ENCODE assay signal across 23 cellular contexts in the genomic region with DNA sequence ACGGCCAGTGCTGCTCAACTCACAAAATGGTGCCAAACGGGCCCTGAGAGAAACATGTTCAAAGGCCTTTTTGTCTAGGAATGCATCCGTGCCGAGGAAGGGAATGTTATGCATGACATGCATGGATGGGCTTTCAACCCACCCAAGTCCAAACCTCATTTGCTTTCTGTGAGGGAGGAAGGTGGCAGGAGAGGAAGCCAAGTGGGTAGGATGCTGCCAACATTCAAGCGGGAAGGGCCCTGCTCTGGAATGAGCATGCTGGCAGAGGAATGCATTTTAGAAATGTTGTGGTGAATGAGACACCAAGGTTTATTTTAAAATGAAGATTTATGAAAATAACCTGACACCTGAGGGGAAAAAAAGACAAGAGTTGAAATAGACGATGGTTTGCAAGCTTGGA.
DNase-seq lines count a peak whose midpoint lies in the region; ATAC-seq, FAIRE-seq and TF ChIP-seq lines count a peak whose summit lies in the region.
"Had no signal": no experiment of that assay in that cellular context is flagged by ENCODE, and none has a peak within 500 bp of the region (broad histone marks: within the 10 kb centered on the region; RNA-seq: fewer than 3 reads in every experiment).

No MANE protein-coding gene starts in this region.

- FAIRE-seq in RCC 7860 (lab: Jason Lieb, UNC): peak; percentile 91
- FAIRE-seq: endothelial cell of umbilical vein, frontal cortex, HepG2 had no signal

- no peaks in the 10 kb centered on the region for H3K9me3 ChIP-seq in upper lobe of left lung
- H3K9me3 ChIP-seq: body of pancreas had no signal

- H3K4me1 Mint-ChIP-seq in activated CD4-positive, alpha-beta memory T cell treated with anti-CD3 and anti-CD28 coated beads, Interleukin-2, amount 10 ng/mL, durations not matched to agents 7 days and 5 days: peaks cover 2% of the 10 kb centered on the region
- H3K4me1 Mint-ChIP-seq in progenitor cell of endocrine pancreas (ENCODE audit: low read depth): peaks cover 3% of the 10 kb centered on the region
- H3K4me1 Mint-ChIP-seq: B cell had no signal

- no peaks in the 10 kb centered on the region for H3K4me1 ChIP-seq in upper lobe of left lung
- H3K4me1 ChIP-seq: body of pancreas, parathyroid adenoma had no signal

- H3K9me3 Mint-ChIP-seq in activated CD4-positive, alpha-beta memory T cell treated with anti-CD3 and anti-CD28 coated beads, Interleukin-2, amount 10 ng/mL, durations not matched to agents 7 days and 5 days: peaks cover 3% of the 10 kb centered on the region
- no peaks in the 10 kb centered on the region for H3K9me3 Mint-ChIP-seq in progenitor cell of endocrine pancreas (ENCODE audit: low read depth)
- H3K9me3 Mint-ChIP-seq: activated naive CD4-positive, alpha-beta T cell treated with anti-CD3 and anti-CD28 coated beads for 36 hours; dendritic cell treated with granulocyte-macrophage colony-stimulating factor and Interleukin-4, amounts not matched to agents 40 ng/mL and 50 ng/mL, for 4 days had no signal

- H3K36me3 ChIP-seq in upper lobe of left lung: no peaks in the 10 kb centered on the region

- no peak overlapping the region for H3K27ac ChIP-seq in upper lobe of left lung
- H3K27ac ChIP-seq: body of pancreas, parathyroid adenoma, VCaP had no signal

- H3K36me3 Mint-ChIP-seq in activated CD4-positive, alpha-beta memory T cell treated with anti-CD3 and anti-CD28 coated beads, Interleukin-2, amount 10 ng/mL, durations not matched to agents 7 days and 5 days (ENCODE audit: low read depth): no peaks in the 10 kb centered on the region
- H3K36me3 Mint-ChIP-seq in progenitor cell of endocrine pancreas (ENCODE audit: insufficient read depth): no peaks in the 10 kb centered on the region

- peak; percentile 43 for DNase-seq in ELR (ENCODE audit: low read depth)
- DNase-seq in RCC 7860 (ENCODE audit: low spot score): peak; percentile 82
- peak; percentile 64 for DNase-seq in fibroblast of gingiva (ENCODE audit: low read depth)
- DNase-seq in renal cortical epithelial cell (ENCODE audit: low read depth): peak; percentile 94
- no peak for DNase-seq in upper lobe of left lung
- no peak for DNase-seq in activated CD4-positive, alpha-beta memory T cell treated with anti-CD3 and anti-CD28 coated beads, Interleukin-2, amount 10 ng/mL, durations not matched to agents 7 days and 5 days
- no peak for DNase-seq in progenitor cell of endocrine pancreas (ENCODE audit: low spot score, unreplicated experiment)
- DNase-seq in activated gamma-delta T cell treated with Interleukin-2 at 50 U/mL for 16 hours: no peak
- DNase-seq: activated CD4-positive, alpha-beta T cell treated with anti-CD3 and anti-CD28 coated beads, Interleukin-2, amount 50 U/mL, for 4 hours; activated naive CD4-positive, alpha-beta T cell treated with anti-CD3 and anti-CD28 coated beads for 36 hours; activated T-cell treated with anti-CD3 and anti-CD28 coated beads, Interleukin-2, amount 50 U/mL, for 1 hour; body of pancreas; left ventricle myocardium superior; NCI-H1930; Right ventricle myocardium superior; T-helper 1 cell had no signal

- no peak for TF ChIP-seq CTCF in upper lobe of left lung (IDR thresholded peaks at IDR 0.05)
- no peak for TF ChIP-seq CTCF in progenitor cell of endocrine pancreas (IDR thresholded peaks at IDR 0.05; ENCODE audit: unreplicated experiment)

- no peaks in the 10 kb centered on the region for H3K27me3 Mint-ChIP-seq in activated CD4-positive, alpha-beta memory T cell treated with anti-CD3 and anti-CD28 coated beads, Interleukin-2, amount 10 ng/mL, durations not matched to agents 7 days and 5 days
- H3K27me3 Mint-ChIP-seq in progenitor cell of endocrine pancreas: no peaks in the 10 kb centered on the region
- H3K27me3 Mint-ChIP-seq: B cell had no signal

- no peak overlapping the region for H3K4me3 ChIP-seq in upper lobe of left lung
- H3K4me3 ChIP-seq: body of pancreas had no signal

- H3K27me3 ChIP-seq in upper lobe of left lung: no peaks in the 10 kb centered on the region
- H3K27me3 ChIP-seq: body of pancreas had no signal

- POLR2A ChIA-PET in activated CD4-positive, alpha-beta memory T cell treated with anti-CD3 and anti-CD28 coated beads, Interleukin-2, amount 10 ng/mL, durations not matched to agents 7 days and 5 days (lab: Charles Lee): no interaction called here

- no peak overlapping the region for H3K27ac Mint-ChIP-seq in activated CD4-positive, alpha-beta memory T cell treated with anti-CD3 and anti-CD28 coated beads, Interleukin-2, amount 10 ng/mL, durations not matched to agents 7 days and 5 days
- no peak overlapping the region for H3K27ac Mint-ChIP-seq in progenitor cell of endocrine pancreas
- H3K27ac Mint-ChIP-seq: activated naive CD4-positive, alpha-beta T cell treated with anti-CD3 and anti-CD28 coated beads for 36 hours; B cell; dendritic cell treated with granulocyte-macrophage colony-stimulating factor and Interleukin-4, amounts not matched to agents 40 ng/mL and 50 ng/mL, for 4 days had no signal

- ATAC-seq in upper lobe of left lung (ENCODE audit: low FRiP score in 2 of 2): no peak
- ATAC-seq: body of pancreas, HepG2, left ventricle myocardium superior had no signal

- WGBS in upper lobe of left lung, 2 donors: 84 to 86% methylated on average over 5 to 6 of the region's 6 CpGs

- no peak overlapping the region for H3K4me3 Mint-ChIP-seq in activated CD4-positive, alpha-beta memory T cell treated with anti-CD3 and anti-CD28 coated beads, Interleukin-2, amount 10 ng/mL, durations not matched to agents 7 days and 5 days
- H3K4me3 Mint-ChIP-seq in progenitor cell of endocrine pancreas (ENCODE audit: low read depth): no peak overlapping the region
- H3K4me3 Mint-ChIP-seq: activated naive CD4-positive, alpha-beta T cell treated with anti-CD3 and anti-CD28 coated beads for 36 hours; B cell; dendritic cell treated with granulocyte-macrophage colony-stimulating factor and Interleukin-4, amounts not matched to agents 40 ng/mL and 50 ng/mL, for 4 days had no signal

- TF ChIP-seq POLR2A in upper lobe of left lung (IDR thresholded peaks at IDR 0.05): no peak

- TF ChIP-seq EP300 in upper lobe of left lung (IDR thresholded peaks at IDR 0.05): no peak

- CTCF ChIA-PET in activated CD4-positive, alpha-beta memory T cell treated with anti-CD3 and anti-CD28 coated beads, Interleukin-2, amount 10 ng/mL, durations not matched to agents 7 days and 5 days (lab: Charles Lee): no interaction called here

Comparison
In these comparisons a context has a peak if more than half of its experiments do, and no peak if none do; other contexts are left out.
1. DNase-seq: peak in ELR (single experiment), RCC 7860 (single experiment), fibroblast of gingiva (single experiment) and renal cortical epithelial cell (single experiment); none in upper lobe of left lung (0 of 2), activated CD4-positive, alpha-beta memory T cell treated with anti-CD3 and anti-CD28 coated beads, Interleukin-2, amount 10 ng/mL, durations not matched to agents 7 days and 5 days (single experiment), progenitor cell of endocrine pancreas (single experiment) and activated gamma-delta T cell treated with Interleukin-2 at 50 U/mL for 16 hours (single experiment).